Comparison of ENCODE assay signal across 11 cellular contexts in the genomic region with DNA sequence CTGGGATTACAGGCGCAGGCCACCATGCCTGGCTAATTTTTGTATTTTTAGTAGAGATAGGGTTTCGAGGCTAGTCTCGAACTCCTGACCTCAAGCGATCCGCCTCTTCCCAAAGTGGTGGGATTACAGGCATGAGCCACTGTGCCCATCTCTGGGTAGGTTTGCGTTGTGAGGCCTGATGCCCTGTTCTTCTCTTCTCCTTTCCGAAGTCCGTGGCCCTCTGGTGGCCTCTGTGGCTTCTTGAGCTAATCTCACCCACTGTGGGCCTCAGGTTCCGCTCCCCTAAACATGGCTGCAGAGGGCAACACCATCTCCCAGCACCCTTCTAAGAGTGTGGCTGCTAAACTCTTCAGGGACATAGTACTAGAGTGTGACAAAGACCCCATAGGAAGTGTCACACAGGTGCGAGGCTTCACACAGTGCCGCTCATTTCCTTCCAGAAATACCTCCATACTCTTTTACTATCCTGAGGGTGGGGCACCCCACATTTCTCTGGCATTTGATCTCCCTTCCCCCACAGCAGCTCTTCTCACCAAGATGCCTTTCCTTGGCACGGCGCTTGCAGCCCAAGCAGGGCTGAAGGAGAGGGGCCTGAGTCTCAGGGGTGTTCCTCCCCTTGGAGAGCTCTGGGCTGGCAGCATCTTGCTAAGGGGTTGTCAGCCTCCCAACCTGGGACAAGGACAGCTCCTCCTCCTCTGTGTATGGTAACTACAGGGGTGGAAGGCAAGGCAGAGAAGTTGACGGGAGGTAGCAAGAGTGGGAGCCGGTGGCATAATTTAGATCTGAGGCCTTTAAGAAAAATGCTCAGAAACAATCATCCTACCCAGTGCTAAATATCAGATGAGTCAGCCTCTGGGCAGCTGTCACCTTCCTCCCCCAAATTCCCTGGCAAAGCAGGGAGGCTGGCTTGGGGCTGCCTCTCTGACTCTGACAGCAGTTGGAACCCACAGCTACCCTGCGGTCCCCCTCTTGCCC. TPM values are rescaled to one million over a fixed set of nuclear protein-coding genes. Genes with fewer than 3 reads are reported as not detected.
DNase-seq lines count a peak whose midpoint lies in the region; ATAC-seq and TF ChIP-seq lines count a peak whose summit lies in the region.
"Had no signal": no experiment of that assay in that cellular context is flagged by ENCODE, and none has a peak within 500 bp of the region (broad histone marks: within the 10 kb centered on the region; RNA-seq: fewer than 3 reads in every experiment).

No MANE protein-coding gene starts in this region.

- H4K5ac ChIP-seq in IMR-90 (ENCODE audit: low read depth, low read length) = peak overlapping the region; percentile 27
- no peak overlapping the region for H4K5ac ChIP-seq in mesendoderm (ENCODE audit: low read length)

- H3K79me1 ChIP-seq in IMR-90 (ENCODE audit: low read depth in 1 of 2, low read length in 2 of 2) = peaks cover 20 to 53% of the 10 kb centered on the region in 2 experiments
- H3K79me1 ChIP-seq in mesendoderm (ENCODE audit: low read length) = peaks cover 16% of the 10 kb centered on the region

- peak overlapping the region; percentile 88 for H2BK5ac ChIP-seq in IMR-90 (ENCODE audit: low read depth, low read length, poor library complexity, severe bottlenecking)
- H2BK5ac ChIP-seq in mesendoderm (ENCODE audit: low read length) = no peak overlapping the region

- in situ Hi-C loops in IMR-90 (cut with MboI; ENCODE audit: low sequenced_read_pairs) = no loop called here

- H3K4me1 ChIP-seq in IMR-90 (ENCODE audit: control insufficient read depth, insufficient read depth, low read length) (peaks cover 26% of the 10 kb centered on the region), mesendoderm (ENCODE audit: control insufficient read depth, low read depth, low read length) (peaks cover 12% of the 10 kb centered on the region)

- peak overlapping the region; percentile 65 for H2AK9ac ChIP-seq in IMR-90 (replicated peaks; ENCODE audit: low read depth, low read length, poor library complexity)

- H3K23ac ChIP-seq in IMR-90 (ENCODE audit: low read depth, low read length) (peak overlapping the region; percentile 83), mesendoderm (ENCODE audit: low read length) (no peak overlapping the region)

- H2AK5ac ChIP-seq in IMR-90 (ENCODE audit: low read depth, low read length) (peak overlapping the region; percentile 89), mesendoderm (ENCODE audit: low read length) (no peak overlapping the region)

- peaks cover 18% of the 10 kb centered on the region for H3K79me2 ChIP-seq in mesendoderm (ENCODE audit: control insufficient read depth, insufficient read depth, low read length)

- WGBS in IMR-90 (ENCODE audit: extremely low coverage in 2 of 2, insufficient read length in 1 of 2), 2 experiments = 90% methylated on average over 6 of the region's 16 CpGs; no CpG with 5 or more reads in 1 of the 2 experiments
- WGBS in mesendoderm (ENCODE audit: extremely low coverage, insufficient coverage, low lambda C conversion rate) = no CpG with 5 or more reads among the region's 16 CpGs

- H3K4me2 ChIP-seq in IMR-90 (ENCODE audit: low read depth, low read length) (peak overlapping the region; percentile 22; the same call in 1 of the 2 replicates), mesendoderm (ENCODE audit: low read length) (no peak overlapping the region)

- H3K27ac ChIP-seq in IMR-90 (ENCODE audit: insufficient read depth, low read length) (peak overlapping the region; percentile 47), caudate nucleus (ENCODE audit: low read depth, low read length) (peak overlapping the region; percentile 76), mesendoderm (ENCODE audit: low read depth, low read length) (peak overlapping the region; percentile 20)

- TF ChIP-seq POLR2A in IMR-90 (IDR thresholded peaks at IDR 0.05; ENCODE audit: low read depth, low read length) = no peak

- H2BK15ac ChIP-seq in IMR-90 (ENCODE audit: low read depth, low read length) = peak overlapping the region; percentile 23; the same call in 1 of the 3 replicates
- no peak overlapping the region for H2BK15ac ChIP-seq in mesendoderm (replicated peaks; ENCODE audit: low read depth)

- POLR2A ChIA-PET in IMR-90 (lab: Charles Lee; ENCODE audit: unreplicated experiment) = interaction anchor here (0.8 to 1.6 kb wide), 3 partner anchors 43 to 58 kb away, joined by 3 to 6 read pairs (median 3); no protein-coding TSS in a partner anchor

- dilution Hi-C loops in IMR-90 (cut with HindIII; ENCODE audit: low sequenced_read_pairs, unreplicated experiment) = no loop called here

- peak overlapping the region; percentile 48 for H2BK20ac ChIP-seq in IMR-90 (ENCODE audit: low read depth, low read length)

- H2AFZ ChIP-seq in IMR-90 (replicated peaks; ENCODE audit: low read length, poor library complexity) = peak overlapping the region; percentile 70

- no peak overlapping the region for H3K4me3 ChIP-seq in IMR-90 (ENCODE audit: insufficient read depth, low read depth, low read length)
- no peak overlapping the region for H3K4me3 ChIP-seq in mesendoderm (ENCODE audit: low read length)

- no TSS peak for BruUV-seq in IMR-90 (replicated peaks; lab: Mats Ljungman, UMichigan)

- peaks cover 42% of the 10 kb centered on the region for H3K9me1 ChIP-seq in IMR-90 (ENCODE audit: insufficient read depth, low read length)

- no peak for TF ChIP-seq CTCF in IMR-90 (conservative IDR thresholded peaks at IDR 0.05; ENCODE audit: low read depth, low read length)

- peak overlapping the region; percentile 67 for H2BK120ac ChIP-seq in IMR-90 (ENCODE audit: low read depth, low read length)
- no peak overlapping the region for H2BK120ac ChIP-seq in mesendoderm (ENCODE audit: low read depth, low read length)

- DNase-seq in 8988T (peak; percentile 60), IMR-90 (peak; percentile 59), caudate nucleus (lab: John Stamatoyannopoulos, UW) (peak in 19 of 61 donors; percentile 29 to 74 (median 49)), mesendoderm (peak; percentile 59), Kasumi-1 (lab: John Stamatoyannopoulos, UW) (no peak), left lobe of liver (ENCODE audit: low spot score) (no peak), germinal center (ENCODE audit: low spot score) (no peak)
- DNase-seq in stimulated activated CD4-positive, alpha-beta T cell treated with anti-CD3 and anti-CD28 coated beads, Interleukin-15, amount 100 ng/mL, for 24 hours = no peak
- DNase-seq: GF-D8, left colon, SHP77 had no signal

- ATAC-seq in IMR-90 (ENCODE audit: low read depth) (peak; percentile 42), left lobe of liver (no peak)
- ATAC-seq: left colon had no signal

- H3K9ac ChIP-seq in IMR-90 (ENCODE audit: low read depth, low read length) (peak overlapping the region; percentile 1; the same call in 1 of the 2 replicates), mesendoderm (ENCODE audit: low read length) (peak overlapping the region; percentile 24)

- H3K14ac ChIP-seq in IMR-90 (replicated peaks; ENCODE audit: low read depth, low read length) = peak overlapping the region; percentile 64

- H4K91ac ChIP-seq in IMR-90 (ENCODE audit: insufficient read depth, low read depth, low read length) = peak overlapping the region; percentile 62

- H3K56ac ChIP-seq in IMR-90 (ENCODE audit: extremely low read depth, insufficient read depth, low read length) = peak overlapping the region; percentile 67; the same call in 1 of the 2 replicates
- peak overlapping the region; percentile 52 for H3K56ac ChIP-seq in mesendoderm (ENCODE audit: low read length)

- H3K36me3 ChIP-seq in IMR-90 (ENCODE audit: control insufficient read depth, insufficient read depth, low read length) (peaks cover 26% of the 10 kb centered on the region), mesendoderm (ENCODE audit: control insufficient read depth, insufficient read depth, low read length) (peaks cover 2% of the 10 kb centered on the region)

- intact Hi-C loops in IMR-90 (cut with micrococcal nuclease) = no loop called here

- no peaks in the 10 kb centered on the region for H3K9me3 ChIP-seq in IMR-90 (ENCODE audit: control insufficient read depth, insufficient read depth, low read length)

- CTCF ChIA-PET in IMR-90 (lab: Yijun Ruan, JAX) = interaction anchor here (0.6 to 1.6 kb wide), 6 partner anchors 10 to 68 kb away, joined by 3 to 5 read pairs (median 3); no protein-coding TSS in a partner anchor

- H3K4ac ChIP-seq in IMR-90 (ENCODE audit: low read depth, low read length) = peak overlapping the region; percentile 89
- H3K4ac ChIP-seq in mesendoderm (ENCODE audit: low read depth, low read length) = no peak overlapping the region

- H3K27me3 ChIP-seq in IMR-90 (ENCODE audit: control insufficient read depth, insufficient read depth, low read length) (no peaks in the 10 kb centered on the region), mesendoderm (ENCODE audit: insufficient read depth, low read length, poor library complexity) (no peaks in the 10 kb centered on the region)

- H4K8ac ChIP-seq in IMR-90 (ENCODE audit: low read depth in 2 of 2, low read length in 2 of 2) (peak overlapping the region in 1 of 2 experiments; percentile 75; a peak in 2 of 4 replicates), mesendoderm (ENCODE audit: low read depth, low read length) (no peak overlapping the region)

- no peak for TF ChIP-seq RAD21 in IMR-90 (IDR thresholded peaks at IDR 0.05; ENCODE audit: low read length)

- peaks cover 46% of the 10 kb centered on the region for H4K20me1 ChIP-seq in IMR-90 (ENCODE audit: insufficient read depth, low read length)

- H3K18ac ChIP-seq in IMR-90 (ENCODE audit: low read depth, low read length) (peak overlapping the region; percentile 39; the same call in 1 of the 2 replicates), mesendoderm (ENCODE audit: low read length) (no peak overlapping the region)

TF ChIP-seq in IMR-90, 13 proteins besides CTCF, POLR2A, EP300 and RAD21:
- TF ChIP-seq NFE2L2 (IDR thresholded peaks at IDR 0.05; ENCODE audit: low read depth, low read length) = no peak
- TF ChIP-seq MAZ (IDR thresholded peaks at IDR 0.05; ENCODE audit: borderline replicate concordance, low read depth, low read length) = 0 out of 2 replicates have a peak, but pooled peaks have one; percentile 4
TF ChIP-seq in IMR-90: peak in this region for 1.

RNA-seq across cellular contexts. Expression of a gene that starts 6.1 kb away (rescaled TPM):
- total RNA-seq in IMR-90 (2012; rRNA removed) (703 and 816 TPM in 2 replicates), left lobe of liver (0.96 TPM)
- polyA plus RNA-seq in IMR-90 (2012; rRNA removed) = 1,657 and 2,603 TPM in 2 replicates
- 329 and 2,274 TPM in 2 replicates for polyA plus RNA-seq in IMR-90 (2012; cell fraction: cytosol; rRNA removed)
- polyA plus RNA-seq in IMR-90 (2012; cell fraction: nucleus; rRNA removed; ENCODE audit: low replicate concordance) = 846 and 954 TPM in 2 replicates
- 284 TPM for polyA plus RNA-seq in mesendoderm (2013, experiment 1 of 2)
- polyA plus RNA-seq in mesendoderm (2013, experiment 2 of 2) = 281 TPM

RNA-seq across cellular contexts. Expression of a gene that starts 35.4 kb away (rescaled TPM):
- total RNA-seq in IMR-90 (2012; rRNA removed) (under 0.01 and 0.18 TPM in 2 replicates), left lobe of liver (10.9 TPM)
- 0.63 and 0.79 TPM in 2 replicates for polyA plus RNA-seq in IMR-90 (2012; rRNA removed)
- polyA plus RNA-seq in IMR-90 (2012; cell fraction: cytosol; rRNA removed) = 0.25 and 0.74 TPM in 2 replicates
- polyA plus RNA-seq in IMR-90 (2012; cell fraction: nucleus; rRNA removed; ENCODE audit: low replicate concordance) = 1.8 and 3.1 TPM in 2 replicates
- polyA plus RNA-seq in mesendoderm (2013, experiment 1 of 2) = 6.2 TPM
- 5.9 TPM for polyA plus RNA-seq in mesendoderm (2013, experiment 2 of 2)

Comparison
In these comparisons a context has a peak if more than half of its experiments do, and no peak if none do; other contexts are left out.
1. DNase-seq: peak in 8988T (single experiment), IMR-90 (single experiment) and mesendoderm (single experiment); none in Kasumi-1 (0 of 2), stimulated activated CD4-positive, alpha-beta T cell treated with anti-CD3 and anti-CD28 coated beads, Interleukin-15, amount 100 ng/mL, for 24 hours (single experiment), left lobe of liver (single experiment) and germinal center (single experiment).
2. H3K27ac ChIP-seq: peak in every context shown above with its lines; median percentile 76 in caudate nucleus; 47 in IMR-90; 20 in mesendoderm.
3. RNA of a gene that starts 6.1 kb away (total RNA-seq): 703 to 816 TPM in IMR-90; 0.96 TPM in left lobe of liver (single experiment); every median in the first group is over 100 times any median in the second.
4. RNA of a gene that starts 35.4 kb away (total RNA-seq): 10.9 TPM in left lobe of liver (single experiment); under 0.01 to 0.18 TPM in IMR-90; every median in the first group is over 10 times any median in the second.